Comparison of ENCODE assay signal across 10 cellular contexts in the genomic region with DNA sequence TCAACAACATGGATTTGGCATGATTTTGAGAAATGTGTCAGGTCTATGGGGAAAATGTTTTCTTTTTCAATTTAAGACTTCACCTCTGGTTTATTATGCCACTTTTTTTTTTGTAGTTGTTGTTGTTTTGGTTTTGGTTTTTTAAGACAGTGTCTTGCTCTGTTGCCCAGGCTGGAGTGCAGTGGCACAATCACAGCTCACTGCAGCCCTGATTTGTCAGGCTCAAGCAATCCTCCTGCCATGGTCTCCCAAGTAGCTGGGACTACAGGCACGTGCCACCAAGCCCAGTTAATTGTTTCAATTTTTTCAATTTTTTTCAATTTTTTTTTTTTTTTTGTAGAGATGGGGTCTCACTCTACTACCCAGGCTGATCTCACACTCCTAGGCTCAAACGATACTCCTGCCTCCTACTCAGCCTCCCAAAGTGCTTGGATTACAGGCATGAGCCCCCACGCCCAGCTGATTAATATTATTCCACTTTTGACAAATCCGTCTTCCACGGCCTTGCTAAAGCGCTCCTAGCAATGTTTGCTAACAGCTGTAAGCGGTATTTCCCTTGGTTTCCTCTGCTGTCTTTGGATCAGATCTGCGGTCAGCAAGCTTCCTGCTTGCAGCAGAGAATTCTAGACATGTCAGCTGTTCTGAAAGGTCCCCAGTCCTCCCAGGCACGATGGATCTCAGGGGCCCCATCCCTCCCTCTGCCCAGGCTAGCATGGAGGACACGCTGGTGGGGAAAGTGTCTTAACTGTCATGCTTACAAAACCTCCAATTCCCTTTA. TPM values are rescaled to one million over a fixed set of nuclear protein-coding genes. Genes with fewer than 3 reads are reported as not detected.
DNase-seq lines count a peak whose midpoint lies in the region; ATAC-seq and TF ChIP-seq lines count a peak whose summit lies in the region.
"Had no signal": no experiment of that assay in that cellular context is flagged by ENCODE, and none has a peak within 500 bp of the region (broad histone marks: within the 10 kb centered on the region; RNA-seq: fewer than 3 reads in every experiment).

No MANE protein-coding gene starts in this region.

- peaks cover 32% of the 10 kb centered on the region for H3K9me3 Mint-ChIP-seq in activated T-helper 2 cell treated with anti-CD3 and anti-CD28 coated beads, Interferon-gamma antibody, Interleukin-2, Interleukin-4, amounts not matched to agents 10 μg/mL and 5 μg/mL and 100 μg/mL, durations not matched to agents 14 hours and 24 hours and 36 hours
- H3K9me3 Mint-ChIP-seq in immature natural killer cell: peaks cover 8 to 28% (median 17%) of the 10 kb centered on the region in 6 donors

- DNase-seq in DMS153 treated with DMSO at 0.1 percent for 48 hours (lab: John Stamatoyannopoulos, UW; ENCODE audit: unreplicated experiment) (peak; percentile 1), DMS153 (lab: John Stamatoyannopoulos, UW) (no peak), immature natural killer cell (peak in 1 of 3 donors; percentile 24), thoracic aorta (ENCODE audit: low spot score) (no peak), GM20000 (ENCODE audit: low spot score) (no peak), NCI-H748 treated with DMSO at 0.1 percent for 48 hours (lab: John Stamatoyannopoulos, UW) (no peak), GOT3 (lab: John Stamatoyannopoulos, UW) (no peak)
- DNase-seq in activated T-helper 2 cell treated with anti-CD3 and anti-CD28 coated beads, Interferon-gamma antibody, Interleukin-2, Interleukin-4, amounts not matched to agents 10 μg/mL and 5 μg/mL and 100 μg/mL, durations not matched to agents 14 hours and 24 hours and 36 hours (ENCODE audit: low spot score): peak; percentile 42

- peak overlapping the region; percentile 40 for H3K4me3 ChIP-seq in thoracic aorta

- no peak for TF ChIP-seq CTCF in thoracic aorta (IDR thresholded peaks at IDR 0.05)
- no peak for TF ChIP-seq CTCF in GM20000 (IDR thresholded peaks at IDR 0.05; ENCODE audit: extremely low read depth, missing control alignments)

- intact Hi-C loops in activated T-helper 2 cell treated with anti-CD3 and anti-CD28 coated beads, Interferon-gamma antibody, Interleukin-2, Interleukin-4, amounts not matched to agents 10 μg/mL and 5 μg/mL and 100 μg/mL, durations not matched to agents 14 hours and 24 hours and 36 hours (cut with micrococcal nuclease): no loop called here

- H3K27ac ChIP-seq in thoracic aorta: peak overlapping the region; percentile 5 to 23
- H3K27ac ChIP-seq: 22Rv1 had no signal

- peaks cover 7% of the 10 kb centered on the region for H3K9me3 ChIP-seq in thoracic aorta

- H3K4me3 Mint-ChIP-seq in activated T-helper 2 cell treated with anti-CD3 and anti-CD28 coated beads, Interferon-gamma antibody, Interleukin-2, Interleukin-4, amounts not matched to agents 10 μg/mL and 5 μg/mL and 100 μg/mL, durations not matched to agents 14 hours and 24 hours and 36 hours (ENCODE audit: low read depth): peak overlapping the region; percentile 58
- peak overlapping the region; percentile 61 to 76 (median 64) for H3K4me3 Mint-ChIP-seq in immature natural killer cell

- no peak for ATAC-seq in thoracic aorta (ENCODE audit: insufficient number of reproducible peaks, low FRiP score, low read depth)

- H3K4me1 Mint-ChIP-seq in activated T-helper 2 cell treated with anti-CD3 and anti-CD28 coated beads, Interferon-gamma antibody, Interleukin-2, Interleukin-4, amounts not matched to agents 10 μg/mL and 5 μg/mL and 100 μg/mL, durations not matched to agents 14 hours and 24 hours and 36 hours (ENCODE audit: low read depth): peaks cover 20% of the 10 kb centered on the region
- H3K4me1 Mint-ChIP-seq in immature natural killer cell: peaks cover 15 to 25% of the 10 kb centered on the region in 2 donors

- no peaks in the 10 kb centered on the region for H3K27me3 Mint-ChIP-seq in activated T-helper 2 cell treated with anti-CD3 and anti-CD28 coated beads, Interferon-gamma antibody, Interleukin-2, Interleukin-4, amounts not matched to agents 10 μg/mL and 5 μg/mL and 100 μg/mL, durations not matched to agents 14 hours and 24 hours and 36 hours (ENCODE audit: low read depth)
- peaks cover 0 to 3% (median 0%) of the 10 kb centered on the region in 3 donors for H3K27me3 Mint-ChIP-seq in immature natural killer cell (ENCODE audit: low read depth in 3 of 3)

- peak overlapping the region; percentile 81 for H3K27ac Mint-ChIP-seq in activated T-helper 2 cell treated with anti-CD3 and anti-CD28 coated beads, Interferon-gamma antibody, Interleukin-2, Interleukin-4, amounts not matched to agents 10 μg/mL and 5 μg/mL and 100 μg/mL, durations not matched to agents 14 hours and 24 hours and 36 hours
- peak overlapping the region; percentile 5 to 88 (median 71) for H3K27ac Mint-ChIP-seq in immature natural killer cell

- H3K36me3 ChIP-seq in thoracic aorta: no peaks in the 10 kb centered on the region

- H3K36me3 Mint-ChIP-seq in activated T-helper 2 cell treated with anti-CD3 and anti-CD28 coated beads, Interferon-gamma antibody, Interleukin-2, Interleukin-4, amounts not matched to agents 10 μg/mL and 5 μg/mL and 100 μg/mL, durations not matched to agents 14 hours and 24 hours and 36 hours (ENCODE audit: low read depth): peaks cover 25% of the 10 kb centered on the region
- peaks cover 12 to 20% (median 14%) of the 10 kb centered on the region in 3 donors for H3K36me3 Mint-ChIP-seq in immature natural killer cell

- no peaks in the 10 kb centered on the region for H3K27me3 ChIP-seq in thoracic aorta (replicated peaks; ENCODE audit: insufficient read depth)

- H3K4me1 ChIP-seq in thoracic aorta (ENCODE audit: control insufficient read depth in 1 of 2, low read depth in 2 of 2): peaks cover 0 to 9% of the 10 kb centered on the region in 2 donors

RNA-seq across cellular contexts. Expression of gene MILR1, which starts 7.0 kb away (rescaled TPM):
- 0.16 and 0.46 TPM in 2 replicates for total RNA-seq in activated T-helper 2 cell treated with anti-CD3 and anti-CD28 coated beads, Interferon-gamma antibody, Interleukin-2, Interleukin-4, amounts not matched to agents 10 μg/mL and 5 μg/mL and 100 μg/mL, durations not matched to agents 14 hours and 24 hours and 36 hours
- 1 to 10 TPM in 2 of 3 donors, not detected in 1; 1.8 to 9.6 TPM for polyA plus RNA-seq in immature natural killer cell
- total RNA-seq in thoracic aorta: 10 to 100 TPM; 10.0 to 28.8 TPM

RNA-seq across cellular contexts. Expression of gene PECAM1, which starts 51.3 kb away (rescaled TPM):
- 9.8 and 11.1 TPM in 2 replicates for total RNA-seq in activated T-helper 2 cell treated with anti-CD3 and anti-CD28 coated beads, Interferon-gamma antibody, Interleukin-2, Interleukin-4, amounts not matched to agents 10 μg/mL and 5 μg/mL and 100 μg/mL, durations not matched to agents 14 hours and 24 hours and 36 hours
- 10 to 100 TPM; 39.2 to 60.8 (median 53.4) TPM for polyA plus RNA-seq in immature natural killer cell
- total RNA-seq in thoracic aorta: 100 to 1,000 TPM in 1 of 2 donors, 10 to 100 TPM in 1; 82.7 to 113 TPM
- total RNA-seq: NCI-H460 had no signal

RNA-seq across cellular contexts. Expression of gene POLG2, which starts 54.9 kb away (rescaled TPM):
- total RNA-seq in activated T-helper 2 cell treated with anti-CD3 and anti-CD28 coated beads, Interferon-gamma antibody, Interleukin-2, Interleukin-4, amounts not matched to agents 10 μg/mL and 5 μg/mL and 100 μg/mL, durations not matched to agents 14 hours and 24 hours and 36 hours: 29.6 and 33.8 TPM in 2 replicates
- polyA plus RNA-seq in immature natural killer cell: 10 to 100 TPM in 1 of 3 donors, 1 to 10 TPM in 2; 3.4 to 10.7 (median 4.3) TPM
- total RNA-seq in thoracic aorta: 10 to 100 TPM in 1 of 2 donors, 1 to 10 TPM in 1; 3.2 to 22.1 TPM

Comparison
In these comparisons a context has a peak if more than half of its experiments do, and no peak if none do; other contexts are left out.
1. DNase-seq: peak in DMS153 treated with DMSO at 0.1 percent for 48 hours (single experiment) and activated T-helper 2 cell treated with anti-CD3 and anti-CD28 coated beads, Interferon-gamma antibody, Interleukin-2, Interleukin-4, amounts not matched to agents 10 μg/mL and 5 μg/mL and 100 μg/mL, durations not matched to agents 14 hours and 24 hours and 36 hours (single experiment); none in DMS153 (single experiment), thoracic aorta (single experiment), GM20000 (single experiment), NCI-H748 treated with DMSO at 0.1 percent for 48 hours (single experiment) and GOT3 (single experiment).